Comparison of ENCODE assay signal across 1 cellular context in the genomic region with DNA sequence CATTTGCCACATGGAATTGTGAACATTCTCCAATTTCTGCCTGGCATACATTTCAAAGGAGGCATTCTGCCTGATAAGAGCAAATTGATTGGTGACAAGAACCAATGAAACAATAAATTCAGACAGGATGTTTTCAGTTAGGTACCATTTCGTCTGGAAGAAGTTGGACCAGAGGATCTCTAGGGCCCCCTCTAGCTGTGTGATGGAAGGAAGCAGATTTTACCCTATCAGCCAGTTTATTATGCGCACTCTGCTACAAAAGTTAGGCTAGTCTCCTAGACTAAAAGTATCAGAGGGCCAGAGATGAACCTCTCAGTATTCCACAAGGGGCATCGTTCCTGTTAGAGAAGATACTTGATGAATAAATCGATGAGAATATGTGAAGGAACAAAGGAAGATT.
TF ChIP-seq lines count a peak whose summit lies in the region.

No MANE protein-coding gene starts in this region.

TF ChIP-seq in H1, 55 proteins besides CTCF, POLR2A, EP300 and RAD21:
- no peak for TF ChIP-seq SP2 (IDR thresholded peaks at IDR 0.05; ENCODE audit: low read length)
- TF ChIP-seq, protein P1, sequence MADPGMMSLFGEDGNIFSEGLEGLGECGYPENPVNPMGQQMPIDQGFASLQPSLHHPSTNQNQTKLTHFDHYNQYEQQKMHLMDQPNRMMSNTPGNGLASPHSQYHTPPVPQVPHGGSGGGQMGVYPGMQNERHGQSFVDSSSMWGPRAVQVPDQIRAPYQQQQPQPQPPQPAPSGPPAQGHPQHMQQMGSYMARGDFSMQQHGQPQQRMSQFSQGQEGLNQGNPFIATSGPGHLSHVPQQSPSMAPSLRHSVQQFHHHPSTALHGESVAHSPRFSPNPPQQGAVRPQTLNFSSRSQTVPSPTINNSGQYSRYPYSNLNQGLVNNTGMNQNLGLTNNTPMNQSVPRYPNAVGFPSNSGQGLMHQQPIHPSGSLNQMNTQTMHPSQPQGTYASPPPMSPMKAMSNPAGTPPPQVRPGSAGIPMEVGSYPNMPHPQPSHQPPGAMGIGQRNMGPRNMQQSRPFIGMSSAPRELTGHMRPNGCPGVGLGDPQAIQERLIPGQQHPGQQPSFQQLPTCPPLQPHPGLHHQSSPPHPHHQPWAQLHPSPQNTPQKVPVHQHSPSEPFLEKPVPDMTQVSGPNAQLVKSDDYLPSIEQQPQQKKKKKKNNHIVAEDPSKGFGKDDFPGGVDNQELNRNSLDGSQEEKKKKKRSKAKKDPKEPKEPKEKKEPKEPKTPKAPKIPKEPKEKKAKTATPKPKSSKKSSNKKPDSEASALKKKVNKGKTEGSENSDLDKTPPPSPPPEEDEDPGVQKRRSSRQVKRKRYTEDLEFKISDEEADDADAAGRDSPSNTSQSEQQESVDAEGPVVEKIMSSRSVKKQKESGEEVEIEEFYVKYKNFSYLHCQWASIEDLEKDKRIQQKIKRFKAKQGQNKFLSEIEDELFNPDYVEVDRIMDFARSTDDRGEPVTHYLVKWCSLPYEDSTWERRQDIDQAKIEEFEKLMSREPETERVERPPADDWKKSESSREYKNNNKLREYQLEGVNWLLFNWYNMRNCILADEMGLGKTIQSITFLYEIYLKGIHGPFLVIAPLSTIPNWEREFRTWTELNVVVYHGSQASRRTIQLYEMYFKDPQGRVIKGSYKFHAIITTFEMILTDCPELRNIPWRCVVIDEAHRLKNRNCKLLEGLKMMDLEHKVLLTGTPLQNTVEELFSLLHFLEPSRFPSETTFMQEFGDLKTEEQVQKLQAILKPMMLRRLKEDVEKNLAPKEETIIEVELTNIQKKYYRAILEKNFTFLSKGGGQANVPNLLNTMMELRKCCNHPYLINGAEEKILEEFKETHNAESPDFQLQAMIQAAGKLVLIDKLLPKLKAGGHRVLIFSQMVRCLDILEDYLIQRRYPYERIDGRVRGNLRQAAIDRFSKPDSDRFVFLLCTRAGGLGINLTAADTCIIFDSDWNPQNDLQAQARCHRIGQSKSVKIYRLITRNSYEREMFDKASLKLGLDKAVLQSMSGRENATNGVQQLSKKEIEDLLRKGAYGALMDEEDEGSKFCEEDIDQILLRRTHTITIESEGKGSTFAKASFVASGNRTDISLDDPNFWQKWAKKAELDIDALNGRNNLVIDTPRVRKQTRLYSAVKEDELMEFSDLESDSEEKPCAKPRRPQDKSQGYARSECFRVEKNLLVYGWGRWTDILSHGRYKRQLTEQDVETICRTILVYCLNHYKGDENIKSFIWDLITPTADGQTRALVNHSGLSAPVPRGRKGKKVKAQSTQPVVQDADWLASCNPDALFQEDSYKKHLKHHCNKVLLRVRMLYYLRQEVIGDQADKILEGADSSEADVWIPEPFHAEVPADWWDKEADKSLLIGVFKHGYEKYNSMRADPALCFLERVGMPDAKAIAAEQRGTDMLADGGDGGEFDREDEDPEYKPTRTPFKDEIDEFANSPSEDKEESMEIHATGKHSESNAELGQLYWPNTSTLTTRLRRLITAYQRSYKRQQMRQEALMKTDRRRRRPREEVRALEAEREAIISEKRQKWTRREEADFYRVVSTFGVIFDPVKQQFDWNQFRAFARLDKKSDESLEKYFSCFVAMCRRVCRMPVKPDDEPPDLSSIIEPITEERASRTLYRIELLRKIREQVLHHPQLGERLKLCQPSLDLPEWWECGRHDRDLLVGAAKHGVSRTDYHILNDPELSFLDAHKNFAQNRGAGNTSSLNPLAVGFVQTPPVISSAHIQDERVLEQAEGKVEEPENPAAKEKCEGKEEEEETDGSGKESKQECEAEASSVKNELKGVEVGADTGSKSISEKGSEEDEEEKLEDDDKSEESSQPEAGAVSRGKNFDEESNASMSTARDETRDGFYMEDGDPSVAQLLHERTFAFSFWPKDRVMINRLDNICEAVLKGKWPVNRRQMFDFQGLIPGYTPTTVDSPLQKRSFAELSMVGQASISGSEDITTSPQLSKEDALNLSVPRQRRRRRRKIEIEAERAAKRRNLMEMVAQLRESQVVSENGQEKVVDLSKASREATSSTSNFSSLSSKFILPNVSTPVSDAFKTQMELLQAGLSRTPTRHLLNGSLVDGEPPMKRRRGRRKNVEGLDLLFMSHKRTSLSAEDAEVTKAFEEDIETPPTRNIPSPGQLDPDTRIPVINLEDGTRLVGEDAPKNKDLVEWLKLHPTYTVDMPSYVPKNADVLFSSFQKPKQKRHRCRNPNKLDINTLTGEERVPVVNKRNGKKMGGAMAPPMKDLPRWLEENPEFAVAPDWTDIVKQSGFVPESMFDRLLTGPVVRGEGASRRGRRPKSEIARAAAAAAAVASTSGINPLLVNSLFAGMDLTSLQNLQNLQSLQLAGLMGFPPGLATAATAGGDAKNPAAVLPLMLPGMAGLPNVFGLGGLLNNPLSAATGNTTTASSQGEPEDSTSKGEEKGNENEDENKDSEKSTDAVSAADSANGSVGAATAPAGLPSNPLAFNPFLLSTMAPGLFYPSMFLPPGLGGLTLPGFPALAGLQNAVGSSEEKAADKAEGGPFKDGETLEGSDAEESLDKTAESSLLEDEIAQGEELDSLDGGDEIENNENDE (IDR thresholded peaks at IDR 0.05; ENCODE audit: insufficient replicate concordance, low read length) = no peak
- TF ChIP-seq ASH2L (IDR thresholded peaks at IDR 0.05; ENCODE audit: low read length) = no peak
- no peak for TF ChIP-seq SIRT6 (IDR thresholded peaks at IDR 0.05; ENCODE audit: low read length)
- no peak for TF ChIP-seq KDM4A (IDR thresholded peaks at IDR 0.05; ENCODE audit: low read depth, low read length, severe bottlenecking)
